In the genomic region with DNA sequence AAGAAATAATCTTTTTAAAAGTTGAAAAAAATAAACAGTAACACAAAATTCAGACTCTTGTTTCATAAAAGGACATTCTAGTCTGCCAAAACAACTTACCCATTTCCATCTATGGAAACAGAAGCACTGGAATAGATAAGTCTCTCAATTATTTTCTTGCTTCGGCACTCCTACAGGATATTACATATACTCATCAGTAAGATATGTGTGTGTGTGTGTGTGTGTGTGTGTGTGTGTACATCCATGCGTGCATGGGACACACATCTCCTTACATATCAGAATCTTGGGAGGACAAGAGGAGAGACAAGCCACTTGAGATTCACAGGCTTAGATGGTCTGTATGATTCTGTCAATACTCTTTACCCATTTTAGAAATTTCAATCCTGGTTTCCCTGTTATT, we compare ENCODE assay signal across 16 cellular contexts.
A peak's percentile ranks its signal among the peaks of the same experiment; 100 is the strongest.
DNase-seq lines count a peak whose midpoint lies in the region; ATAC-seq and TF ChIP-seq lines count a peak whose summit lies in the region.
"Had no signal": no experiment of that assay in that cellular context is flagged by ENCODE, and none has a peak within 500 bp of the region (broad histone marks: within the 10 kb centered on the region; RNA-seq: fewer than 3 reads in every experiment).

No MANE protein-coding gene starts in this region.

- no peaks in the 10 kb centered on the region for H3K9me3 Mint-ChIP-seq in endothelial cell (ENCODE audit: unreplicated experiment)
- H3K9me3 Mint-ChIP-seq in naive B cell, result peaks cover 0 to 4% (median 0%) of the 10 kb centered on the region in 7 donors
- H3K9me3 Mint-ChIP-seq: CD4-positive, alpha-beta memory T cell had no signal

- H3K27me3 Mint-ChIP-seq in endothelial cell (ENCODE audit: unreplicated experiment), result peaks cover 2% of the 10 kb centered on the region
- no peaks in the 10 kb centered on the region for H3K27me3 Mint-ChIP-seq in naive B cell
- H3K27me3 Mint-ChIP-seq: CD4-positive, alpha-beta memory T cell had no signal

- no peak for TF ChIP-seq POLR2A in thyroid gland (IDR thresholded peaks at IDR 0.05)

- H3K4me3 Mint-ChIP-seq in endothelial cell (ENCODE audit: unreplicated experiment), result peak overlapping the region; percentile 51
- no peak overlapping the region for H3K4me3 Mint-ChIP-seq in naive B cell
- H3K4me3 Mint-ChIP-seq: CD4-positive, alpha-beta memory T cell had no signal

- peaks cover 0 to 6% of the 10 kb centered on the region in 2 donors for H3K4me1 ChIP-seq in thyroid gland
- H3K4me1 ChIP-seq: BE2C had no signal

- H3K27ac Mint-ChIP-seq in endothelial cell (ENCODE audit: unreplicated experiment) (no peak overlapping the region), naive B cell (peak overlapping the region in 4 of 6 donors; percentile 29 to 72 (median 55))
- H3K27ac Mint-ChIP-seq: CD4-positive, alpha-beta memory T cell had no signal

- peaks cover 12% of the 10 kb centered on the region for H3K36me3 Mint-ChIP-seq in endothelial cell (ENCODE audit: low read depth, unreplicated experiment)
- H3K36me3 Mint-ChIP-seq in naive B cell, result peaks cover 35 to 37% of the 10 kb centered on the region in 2 donors

- no peaks in the 10 kb centered on the region for H3K9me3 ChIP-seq in thyroid gland

- no peak overlapping the region for H3K27ac ChIP-seq in thyroid gland
- H3K27ac ChIP-seq: C4-2B, KMS-11 had no signal

- no peaks in the 10 kb centered on the region for H3K36me3 ChIP-seq in thyroid gland
- H3K36me3 ChIP-seq: BE2C had no signal

- H3K4me3 ChIP-seq in thyroid gland (replicated peaks in 1 of 3), result no peak overlapping the region

- DNase-seq in ELR (ENCODE audit: low read depth), result peak; percentile 19
- peak; percentile 5 for DNase-seq in RPMI7951 (ENCODE audit: low read depth)
- no peak for DNase-seq in endothelial cell (ENCODE audit: low spot score)
- no peak for DNase-seq in naive B cell
- no peak for DNase-seq in thyroid gland
- DNase-seq: BE2C; CD4-positive, alpha-beta memory T cell; COR-L47; DMS153; DND-41 had no signal

- TF ChIP-seq CTCF in endothelial cell (IDR thresholded peaks at IDR 0.05; ENCODE audit: unreplicated experiment), result no peak
- TF ChIP-seq CTCF in thyroid gland (IDR thresholded peaks at IDR 0.05), result no peak

- intact Hi-C loops in thyroid gland (cut with DNase I), result no loop called here

- H3K4me1 Mint-ChIP-seq in endothelial cell (ENCODE audit: unreplicated experiment) (peaks cover 12% of the 10 kb centered on the region), naive B cell (peaks cover 28 to 62% (median 51%) of the 10 kb centered on the region in 3 donors)

- 86 to 91% methylated on average over 2 of the region's 2 CpGs for WGBS in thyroid gland, 2 donors

- ATAC-seq in naive B cell (ENCODE audit: low read depth in 2 of 2) (no peak), GM18870 (IDR thresholded peaks at IDR 0.05; ENCODE audit: unreplicated experiment) (no peak), HG03520 (IDR thresholded peaks at IDR 0.05; ENCODE audit: unreplicated experiment) (no peak), GM18873 (IDR thresholded peaks at IDR 0.05; ENCODE audit: low FRiP score, unreplicated experiment) (no peak)
- ATAC-seq: HCT116 had no signal

- H3K27me3 ChIP-seq in thyroid gland, result no peaks in the 10 kb centered on the region
- H3K27me3 ChIP-seq: BE2C had no signal

Comparison
In these comparisons a context has a peak if more than half of its experiments do, and no peak if none do; other contexts are left out.
1. DNase-seq: peak in ELR (single experiment) and RPMI7951 (single experiment); none in endothelial cell (single experiment), naive B cell (single experiment) and thyroid gland (0 of 2).